9 cellular contexts compared by ENCODE assay signal in the genomic region with DNA sequence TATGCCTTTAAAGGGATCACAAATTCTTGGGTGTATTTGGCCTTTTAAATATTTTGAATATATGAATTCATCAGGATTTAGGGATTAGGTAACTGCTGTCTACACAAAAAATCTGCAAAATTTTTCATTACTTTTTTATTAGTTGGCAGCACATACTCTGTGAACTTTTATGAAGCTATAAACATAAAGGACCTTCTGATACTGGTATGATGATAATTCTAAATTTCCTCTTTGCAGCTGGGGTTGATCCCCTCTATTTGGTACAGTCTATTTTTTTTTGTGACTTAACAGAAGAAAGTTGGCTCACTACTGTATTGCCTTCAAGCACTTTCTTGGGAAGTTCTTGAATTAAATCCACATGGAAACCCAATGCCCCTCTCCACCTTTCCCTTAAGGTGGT.
"Had no signal": no experiment of that assay in that cellular context is flagged by ENCODE, and none has a peak within 500 bp of the region (broad histone marks: within the 10 kb centered on the region; RNA-seq: fewer than 3 reads in every experiment).

No MANE protein-coding gene starts in this region.

- DNase-seq: GM23248, GOT3, H7, H9, HCEC 1CT, HFFc6 had no signal

- H3K27ac ChIP-seq: GM23248 had no signal

- ATAC-seq: GM23338, HCT116 had no signal

- H3K9ac ChIP-seq: GM23248 had no signal

- H3K4me1 ChIP-seq: HAP-1 had no signal

- H2AFZ ChIP-seq: GM23248 had no signal

- H3K4me2 ChIP-seq: GM23338 had no signal

- H3K36me3 ChIP-seq: HAP-1 had no signal

- H3K9me3 ChIP-seq: HAP-1 had no signal

- H3K4me3 ChIP-seq: GM23248, GM23338, HAP-1 had no signal
